In genomic region chrX:13653022-13653693, GRCh38 we compare ENCODE assay signal across 8 cellular contexts. TPM values are rescaled to one million over a fixed set of nuclear protein-coding genes. Genes with fewer than 3 reads are reported as not detected.
A peak's percentile ranks its signal among the peaks of the same experiment; 100 is the strongest.
DNase-seq lines count a peak whose midpoint lies in the region; ATAC-seq and TF ChIP-seq lines count a peak whose summit lies in the region.

A gene with protein sequence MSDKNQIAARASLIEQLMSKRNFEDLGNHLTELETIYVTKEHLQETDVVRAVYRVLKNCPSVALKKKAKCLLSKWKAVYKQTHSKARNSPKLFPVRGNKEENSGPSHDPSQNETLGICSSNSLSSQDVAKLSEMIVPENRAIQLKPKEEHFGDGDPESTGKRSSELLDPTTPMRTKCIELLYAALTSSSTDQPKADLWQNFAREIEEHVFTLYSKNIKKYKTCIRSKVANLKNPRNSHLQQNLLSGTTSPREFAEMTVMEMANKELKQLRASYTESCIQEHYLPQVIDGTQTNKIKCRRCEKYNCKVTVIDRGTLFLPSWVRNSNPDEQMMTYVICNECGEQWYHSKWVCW (plus strand): TSS chrX:13653141. CDS start chrX:13662509, 9,368 bp downstream.

- H3K27ac Mint-ChIP-seq in activated naive CD8-positive, alpha-beta T cell treated with anti-CD3 and anti-CD28 coated beads, Interleukin-2, amount 10 ng/mL, durations not matched to agents 7 days and 5 days = peak within 1 kb of the TSS; percentile 92
- peak within 1 kb of the TSS; percentile 84 for H3K27ac Mint-ChIP-seq in glutamatergic neuron (ENCODE audit: unreplicated experiment)

- POLR2A ChIA-PET in activated naive CD8-positive, alpha-beta T cell treated with anti-CD3 and anti-CD28 coated beads, Interleukin-2, amount 10 ng/mL, durations not matched to agents 7 days and 5 days (lab: Charles Lee) = interaction anchor here (1.3 to 2.1 kb wide), 3 partner anchors 35 to 379 kb away, joined by 4 to 12 read pairs (median 4); partner anchors contain the start of genes OFD1, RAB9A and TRAPPC2

- peak within 1 kb of the TSS; percentile 57 to 76 for H3K4me3 ChIP-seq in testis

- TF ChIP-seq CTCF in glutamatergic neuron (IDR thresholded peaks at IDR 0.05; ENCODE audit: partially characterized antibody, unreplicated experiment) (no peak), omental fat pad (IDR thresholded peaks at IDR 0.05) (no peak), testis (IDR thresholded peaks at IDR 0.05) (no peak)

- peak within 1 kb of the TSS; percentile 86 for H3K4me3 Mint-ChIP-seq in activated naive CD8-positive, alpha-beta T cell treated with anti-CD3 and anti-CD28 coated beads, Interleukin-2, amount 10 ng/mL, durations not matched to agents 7 days and 5 days
- peak within 1 kb of the TSS; percentile 85 for H3K4me3 Mint-ChIP-seq in glutamatergic neuron (ENCODE audit: unreplicated experiment)

- no peaks in the 10 kb centered on the region for H3K36me3 ChIP-seq in testis (ENCODE audit: low read depth, missing control alignments)

- no peaks in the 10 kb centered on the region for H3K36me3 Mint-ChIP-seq in activated naive CD8-positive, alpha-beta T cell treated with anti-CD3 and anti-CD28 coated beads, Interleukin-2, amount 10 ng/mL, durations not matched to agents 7 days and 5 days
- no peaks in the 10 kb centered on the region for H3K36me3 Mint-ChIP-seq in glutamatergic neuron (ENCODE audit: unreplicated experiment)

- ATAC-seq in HG02623 (IDR thresholded peaks at IDR 0.05; ENCODE audit: unreplicated experiment) = peak; percentile 91
- ATAC-seq in activated naive CD8-positive, alpha-beta T cell treated with anti-CD3 and anti-CD28 coated beads, Interleukin-2, amount 10 ng/mL, durations not matched to agents 7 days and 5 days (ENCODE audit: low read depth) = peak; percentile 98
- ATAC-seq in omental fat pad (ENCODE audit: low FRiP score) = peak; percentile 97

- peak; percentile 47 for TF ChIP-seq POLR2A in GM10847 (IDR thresholded peaks at IDR 0.05; ENCODE audit: extremely low read depth, insufficient read length)
- TF ChIP-seq POLR2A in testis (IDR thresholded peaks at IDR 0.05) = no peak

- no peaks in the 10 kb centered on the region for H3K9me3 Mint-ChIP-seq in activated naive CD8-positive, alpha-beta T cell treated with anti-CD3 and anti-CD28 coated beads, Interleukin-2, amount 10 ng/mL, durations not matched to agents 7 days and 5 days
- H3K9me3 Mint-ChIP-seq in glutamatergic neuron (ENCODE audit: unreplicated experiment) = peaks cover 4% of the 10 kb centered on the region

- no peaks in the 10 kb centered on the region for H3K27me3 ChIP-seq in testis

- no peaks in the 10 kb centered on the region for H3K9me3 ChIP-seq in testis

- no peaks in the 10 kb centered on the region for H3K27me3 Mint-ChIP-seq in activated naive CD8-positive, alpha-beta T cell treated with anti-CD3 and anti-CD28 coated beads, Interleukin-2, amount 10 ng/mL, durations not matched to agents 7 days and 5 days
- H3K27me3 Mint-ChIP-seq in glutamatergic neuron (ENCODE audit: unreplicated experiment) = no peaks in the 10 kb centered on the region

- peaks cover 10% of the 10 kb centered on the region for H3K4me1 Mint-ChIP-seq in activated naive CD8-positive, alpha-beta T cell treated with anti-CD3 and anti-CD28 coated beads, Interleukin-2, amount 10 ng/mL, durations not matched to agents 7 days and 5 days
- H3K4me1 Mint-ChIP-seq in glutamatergic neuron (ENCODE audit: low read depth, unreplicated experiment) = peaks cover 1% of the 10 kb centered on the region

- intact Hi-C loops in testis (cut with DNase I; ENCODE audit: low total_unique reads) = no loop called here

- peak within 1 kb of the TSS; percentile 86 to 87 for H3K27ac ChIP-seq in testis

- WGBS in testis, 2 donors = 0% methylated on average over 4 to 18 of the region's 46 CpGs

- H3K4me1 ChIP-seq in testis = no peaks in the 10 kb centered on the region

- DNase-seq in NCI-H1092 treated with DMSO at 0.1 percent for 48 hours (lab: John Stamatoyannopoulos, UW) (peak; percentile 97), SKM-1 treated with dmso at 0.1 percent for 144 hours (lab: John Stamatoyannopoulos, UW; ENCODE audit: unreplicated experiment) (peak; percentile 85), glutamatergic neuron (peak; percentile 88), omental fat pad (ENCODE audit: low spot score) (peak; percentile 87), testis (peak; percentile 95)
- DNase-seq in activated naive CD8-positive, alpha-beta T cell treated with anti-CD3 and anti-CD28 coated beads, Interleukin-2, amount 10 ng/mL, durations not matched to agents 7 days and 5 days = peak; percentile 89

RNA-seq across cellular contexts. Expression of the gene that starts here (rescaled TPM):
- 1 to 10 TPM; 6.2 TPM for total RNA-seq in activated naive CD8-positive, alpha-beta T cell treated with anti-CD3 and anti-CD28 coated beads, Interleukin-2, amount 10 ng/mL, durations not matched to agents 7 days and 5 days
- total RNA-seq in glutamatergic neuron (ENCODE audit: unreplicated experiment) (6.3 TPM), omental fat pad (1 to 10 TPM; 2.4 to 3.9 (median 3.6) TPM), testis (1 to 10 TPM; 4.8 to 5.6 TPM)
- 2.1 TPM for polyA plus RNA-seq in testis (ENCODE audit: insufficient read depth, low read depth, low replicate concordance)

Comparison
In these comparisons a context has a peak if more than half of its experiments do, and no peak if none do; other contexts are left out.
1. Peak in every context shown above with its lines: DNase-seq, ATAC-seq, H3K4me3 ChIP-seq and H3K27ac ChIP-seq.